Comparison of ENCODE assay signal across 1 cellular context in genomic region chr9:16830806-16831205, GRCh38.
TF ChIP-seq lines count a peak whose summit lies in the region.

No MANE protein-coding gene starts in this region.

TF ChIP-seq in IMR-90, 13 proteins besides CTCF, POLR2A, EP300 and RAD21:
- TF ChIP-seq USF2 (IDR thresholded peaks at IDR 0.05; ENCODE audit: low read depth, low read length): no peak
- TF ChIP-seq RFX5 (IDR thresholded peaks at IDR 0.05; ENCODE audit: low read depth, low read length): no peak
- no peak for TF ChIP-seq NFE2L2 (IDR thresholded peaks at IDR 0.05; ENCODE audit: low read depth, low read length)
- no peak for TF ChIP-seq BHLHE40 (IDR thresholded peaks at IDR 0.05; ENCODE audit: low read depth, low read length)
- TF ChIP-seq MAFK (IDR thresholded peaks at IDR 0.05; ENCODE audit: low read depth, low read length): no peak
- no peak for TF ChIP-seq MAZ (IDR thresholded peaks at IDR 0.05; ENCODE audit: borderline replicate concordance, low read depth, low read length)
- TF ChIP-seq RCOR1 (IDR thresholded peaks at IDR 0.05; ENCODE audit: insufficient replicate concordance, low read length): no peak
- TF ChIP-seq CEBPB (IDR thresholded peaks at IDR 0.05; ENCODE audit: low read depth, low read length): no peak
- no peak for TF ChIP-seq SMC3 (IDR thresholded peaks at IDR 0.05; ENCODE audit: low read depth, low read length)
- no peak for TF ChIP-seq FOS (IDR thresholded peaks at IDR 0.05; ENCODE audit: low read depth, low read length)
- no peak for TF ChIP-seq MXI1 (IDR thresholded peaks at IDR 0.05; ENCODE audit: borderline replicate concordance, low read depth, low read length)
- TF ChIP-seq ELK1 (IDR thresholded peaks at IDR 0.05; ENCODE audit: borderline replicate concordance, low read depth, low read length): no peak
- TF ChIP-seq CHD1 (IDR thresholded peaks at IDR 0.05; ENCODE audit: low read depth, low read length): no peak
